Comparison of ENCODE assay signal across 14 cellular contexts in the genomic region with DNA sequence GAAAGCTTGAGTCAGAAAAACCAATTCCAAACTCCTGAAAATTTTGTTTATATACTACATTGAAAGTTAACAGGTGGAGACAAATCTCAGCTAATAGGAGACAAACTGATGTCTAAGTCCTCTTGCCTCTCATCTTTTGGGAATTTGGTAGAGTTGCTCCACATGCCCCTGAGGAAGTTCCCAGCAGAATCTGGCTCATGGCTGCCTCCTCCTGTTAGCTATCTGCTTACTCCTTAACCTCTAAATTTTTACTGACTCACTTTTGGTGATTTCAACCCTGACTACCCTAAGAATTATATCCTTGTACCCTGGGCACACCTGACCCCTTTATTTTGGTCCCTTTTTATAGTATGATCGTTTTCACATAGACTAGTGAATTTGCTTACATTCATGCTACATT.
DNase-seq lines count a peak whose midpoint lies in the region; ATAC-seq, FAIRE-seq and TF ChIP-seq lines count a peak whose summit lies in the region.
"Had no signal": no experiment of that assay in that cellular context is flagged by ENCODE, and none has a peak within 500 bp of the region (broad histone marks: within the 10 kb centered on the region; RNA-seq: fewer than 3 reads in every experiment).

No MANE protein-coding gene starts in this region.

- no peak for TF ChIP-seq POLR2A in H54 (IDR thresholded peaks at IDR 0.05; ENCODE audit: low read depth, low read length)

- peak; percentile 17 for TF ChIP-seq CTCF in RWPE2 (IDR thresholded peaks at IDR 0.05; ENCODE audit: poor library complexity, severe bottlenecking)

- FAIRE-seq in H54 (lab: Jason Lieb, UNC): peak; percentile 78
- FAIRE-seq: endometrium, GM18507 had no signal

- H3K27me3 ChIP-seq in RWPE2 (ENCODE audit: insufficient read depth, poor library complexity, severe bottlenecking): no peaks in the 10 kb centered on the region

- no peaks in the 10 kb centered on the region for H3K9me3 ChIP-seq in RWPE2 (ENCODE audit: severe bottlenecking)

- H3K36me3 ChIP-seq in RWPE2 (ENCODE audit: low read depth): no peaks in the 10 kb centered on the region

- DNase-seq in H54 (ENCODE audit: insufficient read length, low spot score) (no peak), RWPE2 (ENCODE audit: low spot score) (no peak), fibroblast of peridontal ligament (ENCODE audit: extremely low read depth) (peak; percentile 69), renal cortical epithelial cell (ENCODE audit: low read depth) (peak; percentile 28), NCI-H526 treated with DMSO at 0.1 percent for 48 hours (lab: John Stamatoyannopoulos, UW) (no peak), NCI-H146 treated with DMSO at 0.1 percent for 48 hours (lab: John Stamatoyannopoulos, UW; ENCODE audit: unreplicated experiment) (no peak)
- DNase-seq: activated CD8-positive, alpha-beta memory T cell treated with anti-CD3 and anti-CD28 coated beads, Interleukin-2, amount 10 ng/mL, durations not matched to agents 7 days and 5 days; amniotic stem cell; naive thymus-derived CD8-positive, alpha-beta T cell; NCI-H2081 treated with DMSO at 0.1 percent for 48 hours; T1000 had no signal

- no peaks in the 10 kb centered on the region for H3K4me1 ChIP-seq in RWPE2 (ENCODE audit: insufficient read depth, poor library complexity, severe bottlenecking)

- H3K27ac ChIP-seq in RWPE2 (ENCODE audit: poor library complexity, severe bottlenecking): no peak overlapping the region

- ATAC-seq in RWPE2 (ENCODE audit: low read depth) (no peak), HG03460 (IDR thresholded peaks at IDR 0.05; ENCODE audit: unreplicated experiment) (no peak)
- ATAC-seq: activated CD8-positive, alpha-beta memory T cell treated with anti-CD3 and anti-CD28 coated beads, Interleukin-2, amount 10 ng/mL, durations not matched to agents 7 days and 5 days; naive thymus-derived CD8-positive, alpha-beta T cell had no signal

- H3K4me3 ChIP-seq in RWPE2 (ENCODE audit: severe bottlenecking): no peak overlapping the region

Comparison
In these comparisons a context has a peak if more than half of its experiments do, and no peak if none do; other contexts are left out.
1. DNase-seq: peak in fibroblast of peridontal ligament (single experiment) and renal cortical epithelial cell (single experiment); none in H54 (single experiment), RWPE2 (single experiment), NCI-H526 treated with DMSO at 0.1 percent for 48 hours (single experiment) and NCI-H146 treated with DMSO at 0.1 percent for 48 hours (single experiment).